Comparison of ENCODE assay signal across 11 cellular contexts in genomic region chr17:64064331-64064730, GRCh38. TPM values are rescaled to one million over a fixed set of nuclear protein-coding genes. Genes with fewer than 3 reads are reported as not detected.
DNase-seq lines count a peak whose midpoint lies in the region; ATAC-seq, FAIRE-seq and TF ChIP-seq lines count a peak whose summit lies in the region.
"Had no signal": no experiment of that assay in that cellular context is flagged by ENCODE, and none has a peak within 500 bp of the region (broad histone marks: within the 10 kb centered on the region; RNA-seq: fewer than 3 reads in every experiment).

No MANE protein-coding gene starts in this region.

- H3K9me3 Mint-ChIP-seq in activated T-cell treated with anti-CD3 and anti-CD28 coated beads, Interleukin-2, amount 50 U/mL, for 4 hours: peaks cover 9% of the 10 kb centered on the region
- peaks cover 0 to 11% (median 9%) of the 10 kb centered on the region in 6 donors for H3K9me3 Mint-ChIP-seq in immature natural killer cell

- H3K4me1 Mint-ChIP-seq in activated T-cell treated with anti-CD3 and anti-CD28 coated beads, Interleukin-2, amount 50 U/mL, for 4 hours (ENCODE audit: low read depth): peaks cover 91% of the 10 kb centered on the region
- H3K4me1 Mint-ChIP-seq in immature natural killer cell: peaks cover 87 to 96% of the 10 kb centered on the region in 2 donors

- no peak for ATAC-seq in activated T-cell treated with anti-CD3 and anti-CD28 coated beads, Interleukin-2, amount 50 U/mL, for 4 hours
- ATAC-seq in GM19324 (IDR thresholded peaks at IDR 0.05; ENCODE audit: low FRiP score, unreplicated experiment): no peak

- TF ChIP-seq EP300 in stomach (IDR thresholded peaks at IDR 0.05): no peak

- H3K36me3 ChIP-seq in adrenal gland (replicated peaks in 1 of 2) (peaks cover 0 to 78% of the 10 kb centered on the region in 2 donors), stomach (peaks cover 44 to 99% (median 93%) of the 10 kb centered on the region in 4 donors)
- H3K36me3 ChIP-seq: uterus had no signal

- no peak for FAIRE-seq in urothelium cell line (lab: Jason Lieb, UNC)

- peak overlapping the region; percentile 89 to 100 (median 98) for H3K27ac Mint-ChIP-seq in immature natural killer cell

- peaks cover 63% of the 10 kb centered on the region for H3K36me3 Mint-ChIP-seq in activated T-cell treated with anti-CD3 and anti-CD28 coated beads, Interleukin-2, amount 50 U/mL, for 4 hours (ENCODE audit: insufficient read depth)
- H3K36me3 Mint-ChIP-seq in immature natural killer cell: peaks cover 59 to 80% (median 59%) of the 10 kb centered on the region in 3 donors

- TF ChIP-seq CTCF in adrenal gland (IDR thresholded peaks at IDR 0.05) (no peak), stomach (IDR thresholded peaks at IDR 0.05) (no peak)

- intact Hi-C loops in adrenal gland (cut with DNase I) (loop anchor here in 1 of 2 donors (10.0 kb wide), 2 partner anchors 70 to 220 kb away; partner anchors contain the start of gene ERN1), stomach (cut with DNase I; ENCODE audit: low total_unique reads) (no loop called here)

- H3K4me3 ChIP-seq in adrenal gland (no peak overlapping the region), stomach (no peak overlapping the region)
- H3K4me3 ChIP-seq: uterus had no signal

- no peaks in the 10 kb centered on the region for H3K9me3 ChIP-seq in adrenal gland (replicated peaks in 1 of 3)
- peaks cover 0 to 9% (median 6%) of the 10 kb centered on the region in 4 donors for H3K9me3 ChIP-seq in stomach

- H3K27me3 ChIP-seq in adrenal gland (no peaks in the 10 kb centered on the region), stomach (no peaks in the 10 kb centered on the region)
- H3K27me3 ChIP-seq: uterus had no signal

- H3K4me1 ChIP-seq in adrenal gland (replicated peaks in 1 of 2): peaks cover 8 to 47% of the 10 kb centered on the region in 2 donors
- peaks cover 0 to 51% (median 11%) of the 10 kb centered on the region in 4 donors for H3K4me1 ChIP-seq in stomach
- H3K4me1 ChIP-seq: uterus had no signal

- H3K27me3 Mint-ChIP-seq in activated T-cell treated with anti-CD3 and anti-CD28 coated beads, Interleukin-2, amount 50 U/mL, for 4 hours (ENCODE audit: low read depth): no peaks in the 10 kb centered on the region
- peaks cover 8 to 23% (median 17%) of the 10 kb centered on the region in 3 donors for H3K27me3 Mint-ChIP-seq in immature natural killer cell (ENCODE audit: low read depth in 3 of 3)

- peak overlapping the region; percentile 75 for H3K4me3 Mint-ChIP-seq in activated T-cell treated with anti-CD3 and anti-CD28 coated beads, Interleukin-2, amount 50 U/mL, for 4 hours
- H3K4me3 Mint-ChIP-seq in immature natural killer cell: peak overlapping the region; percentile 75 to 92 (median 90)

- peak overlapping the region in 4 of 5 donors; percentile 35 to 75 (median 62) for H3K27ac ChIP-seq in adrenal gland
- H3K27ac ChIP-seq in stomach: peak overlapping the region; percentile 70 to 84 (median 77)

- TF ChIP-seq POLR2A in adrenal gland (IDR thresholded peaks at IDR 0.05) (no peak), stomach (IDR thresholded peaks at IDR 0.05) (no peak)

- no peak for DNase-seq in activated T-cell treated with anti-CD3 and anti-CD28 coated beads, Interleukin-2, amount 50 U/mL, for 4 hours
- DNase-seq in activated T-cell treated with anti-CD3 and anti-CD28 coated beads for 4 hours (no peak), adrenal gland (peak; percentile 51 to 79 (median 62)), immature natural killer cell (no peak), stomach (peak; percentile 78), urothelium cell line (ENCODE audit: low spot score) (no peak)
- DNase-seq in stimulated activated CD4-positive, alpha-beta T cell treated with anti-CD3 and anti-CD28 coated beads, Interleukin-2, amount 100 ng/mL, for 24 hours: no peak
- DNase-seq: NCI-H1417 treated with DMSO at 0.1 percent for 48 hours had no signal

- WGBS in adrenal gland, 4 donors: 68 to 78% (median 72%) methylated on average over 9 of the region's 9 CpGs
- WGBS in stomach, 5 donors: 33 to 61% (median 59%) methylated on average over 9 of the region's 9 CpGs

RNA-seq across cellular contexts. Expression of gene ICAM2, which starts 43.9 kb away (rescaled TPM):
- total RNA-seq in activated T-cell treated with anti-CD3 and anti-CD28 coated beads, Interleukin-2, amount 50 U/mL, for 4 hours: 10 to 100 TPM; 67.0 to 88.9 (median 77.1) TPM
- 10 to 100 TPM; 16.6 to 42.2 (median 20.9) TPM for total RNA-seq in adrenal gland
- 10 to 100 TPM in 2 of 3 donors, 1 to 10 TPM in 1; 9.6 to 40.5 (median 35.0) TPM for polyA plus RNA-seq in adrenal gland
- polyA plus RNA-seq in immature natural killer cell: 100 to 1,000 TPM; 327 to 535 (median 329) TPM
- total RNA-seq in stomach: 10 to 100 TPM in 1 of 5 donors, 1 to 10 TPM in 2, not detected in 2; 4.7 to 25.3 (median 9.9) TPM
- polyA plus RNA-seq in stomach: 10 to 100 TPM in 2 of 3 donors, 1 to 10 TPM in 1; 8.2 to 15.4 (median 11.5) TPM
- total RNA-seq: osteocyte had no signal

Comparison
In these comparisons a context has a peak if more than half of its experiments do, and no peak if none do; other contexts are left out.
1. DNase-seq: peak in adrenal gland (7 of 7) and stomach (single experiment); none in activated T-cell treated with anti-CD3 and anti-CD28 coated beads, Interleukin-2, amount 50 U/mL, for 4 hours (single experiment), activated T-cell treated with anti-CD3 and anti-CD28 coated beads for 4 hours (single experiment), immature natural killer cell (0 of 3), stimulated activated CD4-positive, alpha-beta T cell treated with anti-CD3 and anti-CD28 coated beads, Interleukin-2, amount 100 ng/mL, for 24 hours (0 of 2) and urothelium cell line (single experiment).